Comparison of ENCODE assay signal across 8 cellular contexts in the genomic region with DNA sequence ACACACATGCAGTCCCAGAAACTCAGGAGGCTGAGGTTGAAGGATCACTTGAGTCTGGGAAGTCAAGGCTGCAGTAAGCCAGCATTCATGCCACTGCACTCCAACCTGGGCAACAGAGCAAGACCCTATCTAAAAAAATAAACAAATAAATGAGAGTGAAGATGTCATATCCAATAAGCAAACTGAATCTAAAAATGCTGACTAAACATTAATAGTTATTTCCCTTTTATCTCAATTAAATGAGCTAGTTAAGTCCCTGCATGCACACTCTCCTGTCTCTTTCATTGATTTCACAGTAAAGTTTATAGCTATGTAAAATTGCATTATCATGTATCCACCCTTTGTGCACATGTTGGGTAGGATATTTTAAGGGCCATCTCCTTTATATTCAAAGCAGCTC.
"Had no signal": no experiment of that assay in that cellular context is flagged by ENCODE, and none has a peak within 500 bp of the region (broad histone marks: within the 10 kb centered on the region; RNA-seq: fewer than 3 reads in every experiment).

No MANE protein-coding gene starts in this region.

- H3K9me3 Mint-ChIP-seq: H9 had no signal

- H2AFZ ChIP-seq: GM23248 had no signal

- H3K27ac Mint-ChIP-seq: H9 had no signal

- FAIRE-seq: H54, HTR-8/SVneo had no signal

- H3K4me3 Mint-ChIP-seq: H9 had no signal

- H3K4me1 Mint-ChIP-seq: H9 had no signal

- H3K4me2 ChIP-seq: KMS-11 had no signal

- DNase-seq: GM23248, GOT3, H9, HCEC 1CT, KBM-7 had no signal

- H3K4me3 ChIP-seq: GM23248 had no signal

- H3K9ac ChIP-seq: GM23248, KMS-11 had no signal

- H3K27ac ChIP-seq: GM23248, KMS-11 had no signal
